ENCODE assay signal across 8 cellular contexts in the genomic region with DNA sequence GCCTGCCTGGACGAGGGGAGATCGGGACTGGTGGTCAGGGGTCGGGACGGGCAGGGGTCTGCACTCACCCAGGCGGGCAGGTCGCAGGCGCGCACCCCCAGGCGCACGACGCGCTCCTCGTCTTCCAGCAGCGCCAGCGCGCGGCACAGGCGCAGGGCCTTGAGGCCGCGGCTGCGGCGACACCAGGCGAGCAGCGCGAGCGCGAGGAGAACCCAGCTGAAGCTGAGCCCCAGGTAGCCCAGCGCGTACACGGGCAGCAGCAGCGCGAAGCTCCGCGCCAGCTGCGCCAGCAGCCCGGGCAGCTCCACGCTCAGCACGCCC. TPM values are rescaled to one million over a fixed set of nuclear protein-coding genes. Genes with fewer than 3 reads are reported as not detected.
DNase-seq lines count a peak whose midpoint lies in the region; ATAC-seq and TF ChIP-seq lines count a peak whose summit lies in the region.

No MANE protein-coding gene starts in this region.

- H3K4me1 ChIP-seq in OCI-LY3 (ENCODE audit: low read length), result peaks cover 21% of the 10 kb centered on the region
- peaks cover 14% of the 10 kb centered on the region for H3K4me1 ChIP-seq in adipocyte (ENCODE audit: control insufficient read depth, insufficient read depth, low read length)
- H3K4me1 ChIP-seq in left ventricle myocardium inferior, result peaks cover 65% of the 10 kb centered on the region

- DNase-seq in DMS 273 (lab: John Stamatoyannopoulos, UW; ENCODE audit: unreplicated experiment) (peak; percentile 96), adipocyte (ENCODE audit: low read depth) (peak; percentile 85), left ventricle myocardium inferior (no peak), pulmonary artery endothelial cell (ENCODE audit: low read depth, low spot score) (peak; percentile 56), KG1 (lab: John Stamatoyannopoulos, UW) (no peak)

- peak overlapping the region; percentile 80 for H3K9ac ChIP-seq in OCI-LY3 (ENCODE audit: low read length)
- peak overlapping the region; percentile 95 for H3K9ac ChIP-seq in adipocyte (ENCODE audit: low read length)

- peaks cover 15% of the 10 kb centered on the region for H4K20me1 ChIP-seq in OCI-LY3 (ENCODE audit: insufficient read depth, low read length)

- H3K4me2 ChIP-seq in OCI-LY3 (ENCODE audit: low read length), result peak overlapping the region; percentile 82

- no peak for TF ChIP-seq CTCF in OCI-LY3 (IDR thresholded peaks at IDR 0.05; ENCODE audit: low read depth, low read length)
- TF ChIP-seq CTCF in left ventricle myocardium inferior (IDR thresholded peaks at IDR 0.05; ENCODE audit: borderline replicate concordance), result no peak

- peaks cover 12% of the 10 kb centered on the region; the same call in 1 of the 2 replicates for H3K27me3 ChIP-seq in OCI-LY3 (ENCODE audit: low read depth, low read length)
- H3K27me3 ChIP-seq in adipocyte (replicated peaks; ENCODE audit: control insufficient read depth, insufficient read depth, low read length), result no peaks in the 10 kb centered on the region
- H3K27me3 ChIP-seq in left ventricle myocardium inferior (ENCODE audit: low read depth), result no peaks in the 10 kb centered on the region

- intact Hi-C loops in left ventricle myocardium inferior (cut with micrococcal nuclease), result no loop called here

- peaks cover 40% of the 10 kb centered on the region for H3K79me2 ChIP-seq in OCI-LY3 (ENCODE audit: low read length)

- ATAC-seq in GM19324 (IDR thresholded peaks at IDR 0.05; ENCODE audit: low FRiP score, unreplicated experiment), result peak; percentile 57
- peak; percentile 53 for ATAC-seq in HG03342 (IDR thresholded peaks at IDR 0.05; ENCODE audit: unreplicated experiment)

- H3K4me3 ChIP-seq in OCI-LY3 (ENCODE audit: low read length) (peak overlapping the region; percentile 83), adipocyte (ENCODE audit: low read length) (peak overlapping the region; percentile 94), left ventricle myocardium inferior (peak overlapping the region; percentile 95)

- H3K9me3 ChIP-seq in OCI-LY3 (ENCODE audit: insufficient read depth, low read length), result no peaks in the 10 kb centered on the region
- H3K9me3 ChIP-seq in adipocyte (ENCODE audit: control insufficient read depth, low read length), result no peaks in the 10 kb centered on the region
- no peaks in the 10 kb centered on the region for H3K9me3 ChIP-seq in left ventricle myocardium inferior (replicated peaks)

- no peak overlapping the region for H2AFZ ChIP-seq in OCI-LY3 (ENCODE audit: low read depth, low read length)

- H3K36me3 ChIP-seq in OCI-LY3 (replicated peaks; ENCODE audit: low read depth, low read length) (no peaks in the 10 kb centered on the region), adipocyte (ENCODE audit: control insufficient read depth, insufficient read depth, low read length, severe bottlenecking) (peaks cover 4% of the 10 kb centered on the region), left ventricle myocardium inferior (no peaks in the 10 kb centered on the region)

- H3K27ac ChIP-seq in OCI-LY3 (ENCODE audit: low read length) (peak overlapping the region; percentile 67), left ventricle myocardium inferior (replicated peaks) (peak overlapping the region; percentile 100)

RNA-seq across cellular contexts. Expression of a gene that starts 0.3 kb away (rescaled TPM):
- 41.1 TPM for total RNA-seq in left ventricle myocardium inferior
- total RNA-seq in pulmonary artery endothelial cell, result 61.3 and 67.3 TPM in 2 replicates

RNA-seq across cellular contexts. Expression of a gene that starts 27.4 kb away (rescaled TPM):
- 31.1 TPM for total RNA-seq in left ventricle myocardium inferior
- total RNA-seq in pulmonary artery endothelial cell, result 4.1 and 7.4 TPM in 2 replicates

Comparison
In these comparisons a context has a peak if more than half of its experiments do, and no peak if none do; other contexts are left out.
1. DNase-seq: peak in DMS 273 (single experiment), adipocyte (single experiment) and pulmonary artery endothelial cell (single experiment); none in left ventricle myocardium inferior (single experiment) and KG1 (single experiment).
2. Peak in every context shown above with its lines, with median percentiles within 50 percentile points of each other: H3K4me3 ChIP-seq.